In genomic region chr10:96321822-96322221, GRCh38 we compare ENCODE assay signal across 28 cellular contexts. TPM values are rescaled to one million over a fixed set of nuclear protein-coding genes. Genes with fewer than 3 reads are reported as not detected.
A peak's percentile ranks its signal among the peaks of the same experiment; 100 is the strongest.
DNase-seq lines count a peak whose midpoint lies in the region; ATAC-seq and TF ChIP-seq lines count a peak whose summit lies in the region.
"Had no signal": no experiment of that assay in that cellular context is flagged by ENCODE, and none has a peak within 500 bp of the region (broad histone marks: within the 10 kb centered on the region; RNA-seq: fewer than 3 reads in every experiment).

No MANE protein-coding gene starts in this region.

- POLR2A ChIA-PET in PC-3 (lab: Charles Lee; ENCODE audit: unreplicated experiment) = no interaction called here

- H4K20me1 ChIP-seq in PC-3 (ENCODE audit: low read length) = no peaks in the 10 kb centered on the region

- no peak overlapping the region for H3K4me2 ChIP-seq in PC-3 (ENCODE audit: low read length)

- H3K9me3 Mint-ChIP-seq in activated CD8-positive, alpha-beta memory T cell treated with anti-CD3 and anti-CD28 coated beads, Interleukin-2, amount 10 ng/mL, durations not matched to agents 7 days and 5 days (ENCODE audit: low read depth) = no peaks in the 10 kb centered on the region

- H3K36me3 ChIP-seq in GM06990 (ENCODE audit: control insufficient read depth, insufficient read depth, low read length) (no peaks in the 10 kb centered on the region), H7 (replicated peaks; ENCODE audit: control insufficient read depth, insufficient read depth, low read length) (no peaks in the 10 kb centered on the region), PC-3 (ENCODE audit: low read depth, low read length) (no peaks in the 10 kb centered on the region)
- H3K36me3 ChIP-seq: spleen, stomach, upper lobe of right lung had no signal

- H3K27me3 ChIP-seq in GM06990 (replicated peaks; ENCODE audit: control insufficient read depth, insufficient read depth, low read length) (no peaks in the 10 kb centered on the region), H7 (ENCODE audit: control insufficient read depth, insufficient read depth, low read length) (no peaks in the 10 kb centered on the region), PC-3 (ENCODE audit: low read length) (peaks cover 81% of the 10 kb centered on the region)
- H3K27me3 ChIP-seq: upper lobe of right lung had no signal

- intact Hi-C loops in PC-3 (cut with micrococcal nuclease) = no loop called here

- no TSS peak for BruUV-seq in PC-3 (replicated peaks; lab: Mats Ljungman, UMichigan)

- H3K4me1 Mint-ChIP-seq in activated CD8-positive, alpha-beta memory T cell treated with anti-CD3 and anti-CD28 coated beads, Interleukin-2, amount 10 ng/mL, durations not matched to agents 7 days and 5 days = peaks cover 7% of the 10 kb centered on the region

- H3K27ac Mint-ChIP-seq in activated CD8-positive, alpha-beta memory T cell treated with anti-CD3 and anti-CD28 coated beads, Interleukin-2, amount 10 ng/mL, durations not matched to agents 7 days and 5 days = no peak overlapping the region

- H3K36me3 Mint-ChIP-seq in activated CD8-positive, alpha-beta memory T cell treated with anti-CD3 and anti-CD28 coated beads, Interleukin-2, amount 10 ng/mL, durations not matched to agents 7 days and 5 days = no peaks in the 10 kb centered on the region

- H3K9me3 ChIP-seq in PC-3 (ENCODE audit: low read length) = no peaks in the 10 kb centered on the region
- H3K9me3 ChIP-seq: spleen, stomach, upper lobe of right lung had no signal

- H3K9ac ChIP-seq in PC-3 (ENCODE audit: low read length) = no peak overlapping the region
- H3K9ac ChIP-seq: GM23248 had no signal

- ATAC-seq in PC-3 = no peak
- ATAC-seq in activated CD8-positive, alpha-beta memory T cell treated with anti-CD3 and anti-CD28 coated beads, Interleukin-2, amount 10 ng/mL, durations not matched to agents 7 days and 5 days = no peak
- ATAC-seq: upper lobe of right lung had no signal

- H3K79me2 ChIP-seq in PC-3 (ENCODE audit: low read length) = no peaks in the 10 kb centered on the region

- CTCF ChIA-PET in PC-3 (lab: Charles Lee) = no interaction called here
- CTCF ChIA-PET in activated CD8-positive, alpha-beta memory T cell treated with anti-CD3 and anti-CD28 coated beads, Interleukin-2, amount 10 ng/mL, durations not matched to agents 7 days and 5 days (lab: Charles Lee) = interaction anchor here (1.1 kb wide), 1 partner anchor 49 kb away, joined by 3 read pairs; no protein-coding TSS in a partner anchor

- peaks cover 66% of the 10 kb centered on the region for H3K27me3 Mint-ChIP-seq in activated CD8-positive, alpha-beta memory T cell treated with anti-CD3 and anti-CD28 coated beads, Interleukin-2, amount 10 ng/mL, durations not matched to agents 7 days and 5 days

- TF ChIP-seq CTCF in GM06990 (IDR thresholded peaks at IDR 0.05; ENCODE audit: insufficient read depth, low read length, poor library complexity, severe bottlenecking) = peak; percentile 41
- 0 out of 2 replicates have a peak, but pooled peaks have one; percentile 20 for TF ChIP-seq CTCF in PC-3 (conservative IDR thresholded peaks at IDR 0.05; ENCODE audit: low read depth, low read length)

- H3F3A ChIP-seq in PC-3 (ENCODE audit: low read length, unreplicated experiment) = no peaks in the 10 kb centered on the region

- H3K4me3 ChIP-seq in GM06990 (replicated peaks; ENCODE audit: low read depth, low read length) (no peak overlapping the region), H7 (ENCODE audit: insufficient read depth, low read depth, low read length) (no peak overlapping the region), PC-3 (ENCODE audit: low read length) (no peak overlapping the region)
- H3K4me3 ChIP-seq: GM23248, spleen, stomach, upper lobe of right lung had no signal

- DNase-seq in GM06990 (ENCODE audit: extremely low read depth, insufficient read length) (no peak), H7 (peak; percentile 27), PC-3 (no peak), iPS-NIHi11 (ENCODE audit: low spot score) (peak; percentile 56), inferior parietal cortex (ENCODE audit: extremely low spot score) (no peak)
- DNase-seq in activated T-cell treated with anti-CD3 and anti-CD28 coated beads, Interleukin-2, amount 50 U/mL, for 1 hour = no peak
- no peak for DNase-seq in activated CD8-positive, alpha-beta memory T cell treated with anti-CD3 and anti-CD28 coated beads, Interleukin-2, amount 10 ng/mL, durations not matched to agents 7 days and 5 days
- DNase-seq: activated gamma-delta T cell treated with Interleukin-2 at 50 U/mL for 16 hours; activated T-cell treated with anti-CD3 and anti-CD28 coated beads for 4 hours; amniotic stem cell; EL; GM23248; hippocampal formation; KBM-7; kidney glomerular epithelial cell; NCI-H1092; NCI-H2081; NCI-H524; retina; Right ventricle myocardium superior; spleen; stimulated activated CD4-positive, alpha-beta T cell treated with anti-CD3 and anti-CD28 coated beads, Interleukin-4, amount 100 ng/mL, for 4 hours; stomach; upper lobe of right lung had no signal

- no peaks in the 10 kb centered on the region for H3K4me1 ChIP-seq in PC-3 (ENCODE audit: insufficient read depth, low read length)
- H3K4me1 ChIP-seq: spleen, stomach, upper lobe of right lung had no signal

- H3K27ac ChIP-seq in PC-3 (ENCODE audit: low read length) = no peak overlapping the region
- H3K27ac ChIP-seq: GM23248, spleen, stomach, upper lobe of right lung had no signal

- no peak overlapping the region for H2AFZ ChIP-seq in PC-3 (ENCODE audit: low read length)
- H2AFZ ChIP-seq: GM23248 had no signal

- H3K4me3 Mint-ChIP-seq in activated CD8-positive, alpha-beta memory T cell treated with anti-CD3 and anti-CD28 coated beads, Interleukin-2, amount 10 ng/mL, durations not matched to agents 7 days and 5 days = no peak overlapping the region

- H3K9me2 ChIP-seq in PC-3 (replicated peaks; ENCODE audit: low read length) = no peaks in the 10 kb centered on the region

RNA-seq across cellular contexts. Expression of gene DNTT, which starts 17.6 kb away (rescaled TPM):
- total RNA-seq in H7 (2014; rRNA removed; shearing (Covaris generic)) = 0.22 TPM in 1 of 2 replicates, not detected in the other
- total RNA-seq in PC-3 (2014; rRNA removed) = not detected in 2 replicates
- not detected for total RNA-seq in activated CD8-positive, alpha-beta memory T cell treated with anti-CD3 and anti-CD28 coated beads, Interleukin-2, amount 10 ng/mL, durations not matched to agents 7 days and 5 days
- total RNA-seq: bronchial epithelial cell, fibroblast of villous mesenchyme, GM23248, myocyte, omental fat pad, Right ventricle myocardium superior, stomach, upper lobe of right lung had no signal

RNA-seq across cellular contexts. Expression of gene OPALIN, which starts 37.0 kb away (rescaled TPM):
- not detected in 2 replicates for total RNA-seq in H7 (2014; rRNA removed; shearing (Covaris generic))
- total RNA-seq in PC-3 (2014; rRNA removed) = not detected in 2 replicates
- not detected for total RNA-seq in activated CD8-positive, alpha-beta memory T cell treated with anti-CD3 and anti-CD28 coated beads, Interleukin-2, amount 10 ng/mL, durations not matched to agents 7 days and 5 days
- total RNA-seq: bronchial epithelial cell, fibroblast of villous mesenchyme, GM23248, myocyte, omental fat pad, Right ventricle myocardium superior, spleen, stomach, upper lobe of right lung had no signal

RNA-seq across cellular contexts. Expression of gene BLNK, which starts 50.5 kb away (rescaled TPM):
- not detected in 2 replicates for total RNA-seq in H7 (2014; rRNA removed; shearing (Covaris generic))
- not detected in 2 replicates for total RNA-seq in PC-3 (2014; rRNA removed)
- not detected for total RNA-seq in activated CD8-positive, alpha-beta memory T cell treated with anti-CD3 and anti-CD28 coated beads, Interleukin-2, amount 10 ng/mL, durations not matched to agents 7 days and 5 days
- total RNA-seq: fibroblast of villous mesenchyme, GM23248 had no signal

Comparison
In these comparisons a context has a peak if more than half of its experiments do, and no peak if none do; other contexts are left out.
1. DNase-seq: peak in H7 (single experiment) and iPS-NIHi11 (single experiment); none in GM06990 (single experiment), PC-3 (single experiment), inferior parietal cortex (single experiment), activated T-cell treated with anti-CD3 and anti-CD28 coated beads, Interleukin-2, amount 50 U/mL, for 1 hour (single experiment) and activated CD8-positive, alpha-beta memory T cell treated with anti-CD3 and anti-CD28 coated beads, Interleukin-2, amount 10 ng/mL, durations not matched to agents 7 days and 5 days (single experiment).